1 cellular context compared by ENCODE assay signal in the genomic region with DNA sequence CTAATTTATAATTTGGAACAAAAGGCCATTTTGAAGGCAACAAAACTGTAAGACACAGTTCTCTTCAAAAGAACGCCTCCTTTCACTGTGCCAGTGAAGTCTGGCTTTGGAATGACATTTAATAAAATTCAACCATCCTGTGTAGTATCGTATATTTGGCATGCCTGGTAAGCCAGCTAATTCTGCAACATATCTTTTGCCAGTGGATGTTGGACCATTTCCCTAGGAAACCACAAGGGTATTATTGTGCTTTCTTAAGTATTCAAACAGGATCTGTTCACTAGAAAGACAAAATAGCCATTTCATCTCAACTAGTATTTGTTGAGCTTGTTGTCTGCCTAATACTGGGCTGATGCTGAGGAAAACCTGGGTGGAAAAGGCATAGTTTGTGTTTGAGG.
A peak's percentile ranks its signal among the peaks of the same experiment; 100 is the strongest.
TF ChIP-seq lines count a peak whose summit lies in the region.

No MANE protein-coding gene starts in this region.

TF ChIP-seq in SK-N-SH, 30 proteins besides CTCF, POLR2A, EP300 and RAD21 (continued from another document):
- TF ChIP-seq REST (IDR thresholded peaks at IDR 0.05; ENCODE audit: low read depth, low read length) (no peak), TEAD4 (IDR thresholded peaks at IDR 0.05; ENCODE audit: borderline replicate concordance, insufficient read depth) (no peak), USF2 (IDR thresholded peaks at IDR 0.05; ENCODE audit: borderline replicate concordance, low read depth, low read length) (no peak), NFIC (IDR thresholded peaks at IDR 0.05; ENCODE audit: borderline replicate concordance) (peak; percentile 61; the same call in 1 of the 2 replicates)
- TF ChIP-seq, protein P1, sequence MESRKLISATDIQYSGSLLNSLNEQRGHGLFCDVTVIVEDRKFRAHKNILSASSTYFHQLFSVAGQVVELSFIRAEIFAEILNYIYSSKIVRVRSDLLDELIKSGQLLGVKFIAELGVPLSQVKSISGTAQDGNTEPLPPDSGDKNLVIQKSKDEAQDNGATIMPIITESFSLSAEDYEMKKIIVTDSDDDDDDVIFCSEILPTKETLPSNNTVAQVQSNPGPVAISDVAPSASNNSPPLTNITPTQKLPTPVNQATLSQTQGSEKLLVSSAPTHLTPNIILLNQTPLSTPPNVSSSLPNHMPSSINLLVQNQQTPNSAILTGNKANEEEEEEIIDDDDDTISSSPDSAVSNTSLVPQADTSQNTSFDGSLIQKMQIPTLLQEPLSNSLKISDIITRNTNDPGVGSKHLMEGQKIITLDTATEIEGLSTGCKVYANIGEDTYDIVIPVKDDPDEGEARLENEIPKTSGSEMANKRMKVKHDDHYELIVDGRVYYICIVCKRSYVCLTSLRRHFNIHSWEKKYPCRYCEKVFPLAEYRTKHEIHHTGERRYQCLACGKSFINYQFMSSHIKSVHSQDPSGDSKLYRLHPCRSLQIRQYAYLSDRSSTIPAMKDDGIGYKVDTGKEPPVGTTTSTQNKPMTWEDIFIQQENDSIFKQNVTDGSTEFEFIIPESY (IDR thresholded peaks at IDR 0.05; ENCODE audit: borderline replicate concordance, low read depth), result no peak
TF ChIP-seq in SK-N-SH: peak in this region for 2.
